In the genomic region with DNA sequence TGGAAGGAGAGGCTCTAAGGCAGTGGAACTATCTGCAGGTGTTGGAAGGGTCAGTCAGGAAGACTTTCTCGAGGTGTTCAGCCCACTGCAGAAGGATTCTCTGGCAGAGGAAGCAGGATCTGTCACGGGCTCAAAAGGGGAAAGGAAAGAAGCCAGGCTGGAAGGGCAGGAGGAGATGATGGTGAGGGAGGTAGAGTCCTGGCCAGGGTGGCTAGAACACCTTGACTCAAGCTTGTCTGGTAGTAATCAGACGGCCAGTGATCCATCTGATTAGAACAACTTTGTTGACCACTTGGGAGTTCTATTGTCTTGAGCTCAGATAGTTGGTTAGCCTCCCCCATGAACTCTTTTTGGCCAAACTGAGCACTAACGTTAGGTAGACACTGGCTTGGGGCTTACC, we compare ENCODE assay signal across 1 cellular context.
TF ChIP-seq lines count a peak whose summit lies in the region.

No MANE protein-coding gene starts in this region.

TF ChIP-seq in K562, 482 proteins besides CTCF, POLR2A, EP300 and RAD21:
- TF ChIP-seq PML (IDR thresholded peaks at IDR 0.05; ENCODE audit: low read length) (no peak), PPARD (CRISPR knock-in tag; IDR thresholded peaks at IDR 0.05) (no peak), ZNF655 (CRISPR knock-in tag; IDR thresholded peaks at IDR 0.05) (no peak), CAMTA2 (CRISPR knock-in tag; conservative IDR thresholded peaks at IDR 0.05) (no peak), THRB (CRISPR knock-in tag; conservative IDR thresholded peaks at IDR 0.05) (0 out of 2 replicates have a peak, but pooled peaks have one; percentile 39)
